In the genomic region with DNA sequence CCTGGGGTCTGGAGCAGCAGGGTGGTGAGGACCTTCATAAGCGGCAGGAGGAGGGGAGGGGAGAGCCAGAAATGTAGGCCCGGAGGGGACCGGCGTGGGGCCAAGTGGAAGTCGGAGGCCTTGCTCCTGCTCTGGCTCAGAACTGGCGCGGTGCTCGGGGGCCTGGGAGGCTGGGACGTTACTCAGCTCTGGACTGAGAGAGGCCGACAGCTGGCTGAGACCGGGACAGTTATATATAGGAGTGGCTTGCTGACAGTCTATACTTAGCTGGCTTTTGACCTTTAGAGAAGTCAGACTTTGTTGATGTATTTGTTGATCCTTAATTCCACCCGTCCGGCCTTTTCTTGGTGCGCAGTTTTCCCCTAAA, we compare ENCODE assay signal across 19 cellular contexts. TPM values are rescaled to one million over a fixed set of nuclear protein-coding genes. Genes with fewer than 3 reads are reported as not detected.
DNase-seq lines count a peak whose midpoint lies in the region; ATAC-seq and TF ChIP-seq lines count a peak whose summit lies in the region.
"Had no signal": no experiment of that assay in that cellular context is flagged by ENCODE, and none has a peak within 500 bp of the region (broad histone marks: within the 10 kb centered on the region; RNA-seq: fewer than 3 reads in every experiment).

No MANE protein-coding gene starts in this region.

- peak overlapping the region; percentile 76 for H4K8ac ChIP-seq in mesenchymal stem cell (ENCODE audit: low read length)

- no peak overlapping the region for H3K23ac ChIP-seq in mesenchymal stem cell (ENCODE audit: low read length in 2 of 2)

- intact Hi-C loops in gastrocnemius medialis (cut with DNase I; ENCODE audit: low total_unique reads), result loop anchor here (1.0 to 10.0 kb wide), 8 partner anchors 15 to 1605 kb away; partner anchors contain the start of gene IGFBP5

- 63% methylated on average over 11 of the region's 14 CpGs for WGBS in mesenchymal stem cell

- peak; percentile 64 for DNase-seq in LHCN-M2 (ENCODE audit: low read depth)
- no peak for DNase-seq in fibroblast of lung (ENCODE audit: low read depth in 2 of 2)
- peak; percentile 81 for DNase-seq in mesenchymal stem cell
- peak; percentile 84 to 92 for DNase-seq in gastrocnemius medialis
- no peak for DNase-seq in MG63
- DNase-seq in omental fat pad (ENCODE audit: low spot score), result no peak
- DNase-seq in HuH-7.5 (ENCODE audit: low spot score), result no peak
- DNase-seq in activated CD4-positive, alpha-beta T cell treated with anti-CD3 and anti-CD28 coated beads for 48 hours, result no peak
- DNase-seq: activated CD4-positive, alpha-beta T cell treated with anti-CD3 and anti-CD28 coated beads, Interleukin-2, amount 10 ng/mL, durations not matched to agents 24 days and 14 days; activated naive CD4-positive, alpha-beta T cell; activated T-cell treated with anti-CD3 and anti-CD28 coated beads for 4 hours; dermis blood vessel endothelial cell; head of caudate nucleus; Kasumi-1; NCI-H1436 treated with DMSO at 0.1 percent for 48 hours; NCI-H226 had no signal

- H3K79me1 ChIP-seq in mesenchymal stem cell (replicated peaks; ENCODE audit: low read length, poor library complexity, severe bottlenecking), result no peaks in the 10 kb centered on the region

- H4K20me1 ChIP-seq in fibroblast of lung (ENCODE audit: control insufficient read depth, extremely low read depth, insufficient read depth, low read length), result no peaks in the 10 kb centered on the region

- H2AFZ ChIP-seq in fibroblast of lung (ENCODE audit: low read length) (no peak overlapping the region), mesenchymal stem cell (ENCODE audit: low read depth, low read length) (no peak overlapping the region)

- H3K4me2 ChIP-seq in fibroblast of lung (ENCODE audit: extremely low read depth, insufficient read depth, low read length) (no peak overlapping the region), mesenchymal stem cell (ENCODE audit: low read length, poor library complexity, severe bottlenecking) (no peak overlapping the region)
- H3K4me2 ChIP-seq: A549 had no signal

- H3K9ac ChIP-seq in fibroblast of lung (ENCODE audit: insufficient read depth, low read length), result no peak overlapping the region
- H3K9ac ChIP-seq in mesenchymal stem cell (ENCODE audit: low read length), result peak overlapping the region; percentile 9

- H2AK5ac ChIP-seq in mesenchymal stem cell (ENCODE audit: low read length, severe bottlenecking), result no peak overlapping the region

- H3K14ac ChIP-seq in mesenchymal stem cell (ENCODE audit: low read length in 2 of 2), result no peak overlapping the region

- H4K91ac ChIP-seq in mesenchymal stem cell (ENCODE audit: low read length), result no peak overlapping the region

- H3K4me1 ChIP-seq in fibroblast of lung (ENCODE audit: control insufficient read depth, extremely low read depth, insufficient read depth, low read length) (peaks cover 36% of the 10 kb centered on the region), mesenchymal stem cell (ENCODE audit: control insufficient read depth, insufficient read depth, low read depth, low read length) (peaks cover 7% of the 10 kb centered on the region), gastrocnemius medialis (peaks cover 57 to 60% of the 10 kb centered on the region in 2 donors)
- H3K4me1 ChIP-seq: pancreas had no signal

- peaks cover 5% of the 10 kb centered on the region for H3K79me2 ChIP-seq in fibroblast of lung (ENCODE audit: control insufficient read depth, insufficient read depth, low read length)

- peak; percentile 54 to 55 for TF ChIP-seq POLR2A in gastrocnemius medialis (IDR thresholded peaks at IDR 0.05)

- H2BK120ac ChIP-seq in mesenchymal stem cell (ENCODE audit: low read depth, low read length), result peak overlapping the region; percentile 35

- H2BK12ac ChIP-seq in mesenchymal stem cell (ENCODE audit: low read length in 2 of 2), result no peak overlapping the region

- H3K36me3 ChIP-seq in fibroblast of lung (ENCODE audit: control insufficient read depth, insufficient read depth, low read length) (peaks cover 31% of the 10 kb centered on the region), mesenchymal stem cell (ENCODE audit: control insufficient read depth in 1 of 2, insufficient read depth in 2 of 2, low read depth in 1 of 2, low read length in 2 of 2) (peaks cover 45 to 88% of the 10 kb centered on the region in 2 experiments), gastrocnemius medialis (peaks cover 0 to 34% of the 10 kb centered on the region in 2 donors), MG63 (no peaks in the 10 kb centered on the region)
- H3K36me3 ChIP-seq: pancreas had no signal

- peak overlapping the region; percentile 0 to 72 for H3K18ac ChIP-seq in mesenchymal stem cell (ENCODE audit: low read depth in 1 of 2, low read length in 2 of 2)

- H3K4me3 ChIP-seq in fibroblast of lung (replicated peaks in 1 of 4; ENCODE audit: control extremely low read depth in 1 of 4, insufficient read depth in 1 of 4, low read depth in 3 of 4, low read length in 4 of 4) (no peak overlapping the region), mesenchymal stem cell (ENCODE audit: insufficient read depth in 1 of 2, low read depth in 1 of 2, low read length in 2 of 2) (no peak overlapping the region), gastrocnemius medialis (peak overlapping the region in 2 of 4 donors; percentile 8 to 26), MG63 (no peak overlapping the region)
- H3K4me3 ChIP-seq: A549, pancreas had no signal

- no peak overlapping the region for H2BK15ac ChIP-seq in mesenchymal stem cell (ENCODE audit: low read depth, poor library complexity, severe bottlenecking)

- H3K9me3 ChIP-seq in fibroblast of lung (ENCODE audit: control insufficient read depth, insufficient read depth, low read depth, low read length) (no peaks in the 10 kb centered on the region), mesenchymal stem cell (ENCODE audit: control insufficient read depth, low read length) (no peaks in the 10 kb centered on the region), gastrocnemius medialis (no peaks in the 10 kb centered on the region), MG63 (no peaks in the 10 kb centered on the region)
- H3K9me3 ChIP-seq: A549, pancreas had no signal

- in situ Hi-C loops in gastrocnemius medialis (cut with MboI; ENCODE audit: low sequenced_read_pairs in 4 of 4), result loop anchor here (5.0 to 25.0 kb wide), 7 partner anchors 208 to 1035 kb away; no protein-coding TSS in a partner anchor

- H3K27ac ChIP-seq in fibroblast of lung (ENCODE audit: insufficient read depth, low read length) (peak overlapping the region; percentile 59), mesenchymal stem cell (ENCODE audit: low read length, poor library complexity, severe bottlenecking) (no peak overlapping the region), gastrocnemius medialis (peak overlapping the region; percentile 93 to 95 (median 93))
- H3K27ac ChIP-seq: A549, pancreas had no signal

- H3K27me3 ChIP-seq in fibroblast of lung (ENCODE audit: control insufficient read depth, insufficient read depth, low read length) (no peaks in the 10 kb centered on the region), mesenchymal stem cell (ENCODE audit: control insufficient read depth in 1 of 2, insufficient read depth in 1 of 2, low read length in 2 of 2) (no peaks in the 10 kb centered on the region), gastrocnemius medialis (no peaks in the 10 kb centered on the region), MG63 (no peaks in the 10 kb centered on the region)
- H3K27me3 ChIP-seq: pancreas had no signal

- ATAC-seq in gastrocnemius medialis (peak; percentile 58 to 59), omental fat pad (ENCODE audit: low FRiP score) (no peak)
- ATAC-seq: A549; pancreas; stimulated activated memory B cell treated with anti-CD40 and anti-IgM and Interleukin-4, amounts not matched to agents 10 μg/mL and 1 μg/mL and 100 μg/mL, for 72 hours had no signal

- H3K4ac ChIP-seq in mesenchymal stem cell (ENCODE audit: low read depth in 1 of 2, low read length in 2 of 2), result peak overlapping the region in 1 of 2 experiments; percentile 27

- H2BK5ac ChIP-seq in mesenchymal stem cell (ENCODE audit: low read depth, low read length, poor library complexity, severe bottlenecking), result no peak overlapping the region

- TF ChIP-seq CTCF in fibroblast of lung (conservative IDR thresholded peaks at IDR 0.05 in 1 of 2, IDR thresholded peaks at IDR 0.05 in 1 of 2; ENCODE audit: low read depth in 1 of 2, low read length in 2 of 2) (no peak), gastrocnemius medialis (IDR thresholded peaks at IDR 0.05 in 4 of 5, conservative IDR thresholded peaks at IDR 0.05 in 1 of 5) (no peak), omental fat pad (IDR thresholded peaks at IDR 0.05) (no peak)

RNA-seq across cellular contexts. Expression of gene IGFBP5, which starts 15.7 kb away (rescaled TPM):
- total RNA-seq in LHCN-M2 (2014; rRNA removed), result 0.06 and 0.46 TPM in 2 replicates
- polyA plus RNA-seq in LHCN-M2 (2012), result 3.3 TPM
- 783 and 1,100 TPM in 2 replicates for total RNA-seq in fibroblast of lung
- polyA plus RNA-seq in fibroblast of lung, result 712 and 2,607 TPM in 2 replicates
- 532 and 2,380 TPM in 2 replicates for polyA plus RNA-seq in fibroblast of lung (2012)
- polyA minus RNA-seq in fibroblast of lung (ENCODE audit: low replicate concordance), result 654 and 2,537 TPM in 2 replicates
- polyA plus RNA-seq in mesenchymal stem cell (2013, experiment 1 of 2), result 440 TPM
- polyA plus RNA-seq in mesenchymal stem cell (2013, experiment 2 of 2), result 419 TPM
- total RNA-seq in gastrocnemius medialis, result 100 to 1,000 TPM in 3 of 4 donors, 10 to 100 TPM in 1; 99.5 to 550 (median 279) TPM
- total RNA-seq in MG63 (2014; rRNA removed; shearing (Covaris generic); ENCODE audit: low replicate concordance), result 1.8 and 3.8 TPM in 2 replicates
- 1,000 to 10,000 TPM in 1 of 4 donors, 100 to 1,000 TPM in 3; 284 to 2,528 (median 672) TPM for total RNA-seq in omental fat pad
- total RNA-seq: activated CD4-positive, alpha-beta T cell treated with anti-CD3 and anti-CD28 coated beads, Interleukin-2, amount 10 ng/mL, durations not matched to agents 24 days and 14 days had no signal

RNA-seq across cellular contexts. Expression of gene IGFBP2, which starts 46.4 kb away (rescaled TPM):
- total RNA-seq in LHCN-M2 (2014; rRNA removed), result 0.23 and 1.5 TPM in 2 replicates
- polyA plus RNA-seq in LHCN-M2 (2012), result 3.7 TPM
- 32.6 and 36.3 TPM in 2 replicates for total RNA-seq in fibroblast of lung
- 8.6 and 26.0 TPM in 2 replicates for polyA plus RNA-seq in fibroblast of lung
- polyA plus RNA-seq in fibroblast of lung (2012), result 14.2 and 46.3 TPM in 2 replicates
- 10.2 and 20.3 TPM in 2 replicates for polyA minus RNA-seq in fibroblast of lung (ENCODE audit: low replicate concordance)
- 285 TPM for polyA plus RNA-seq in mesenchymal stem cell (2013, experiment 1 of 2)
- polyA plus RNA-seq in mesenchymal stem cell (2013, experiment 2 of 2), result 282 TPM
- total RNA-seq in gastrocnemius medialis, result 10 to 100 TPM; 14.3 to 44.4 (median 23.6) TPM
- 191 and 249 TPM in 2 replicates for total RNA-seq in MG63 (2014; rRNA removed; shearing (Covaris generic); ENCODE audit: low replicate concordance)
- 100 to 1,000 TPM; 126 to 243 (median 153) TPM for total RNA-seq in omental fat pad

Comparison
In these comparisons a context has a peak if more than half of its experiments do, and no peak if none do; other contexts are left out.
1. DNase-seq: peak in LHCN-M2 (single experiment), mesenchymal stem cell (single experiment) and gastrocnemius medialis (2 of 2); none in fibroblast of lung (0 of 2), MG63 (single experiment), omental fat pad (single experiment), HuH-7.5 (single experiment) and activated CD4-positive, alpha-beta T cell treated with anti-CD3 and anti-CD28 coated beads for 48 hours (single experiment).
2. RNA of gene IGFBP5, which starts 15.7 kb away (total RNA-seq): 783 to 1,100 TPM in fibroblast of lung, 284 to 2,528 TPM in omental fat pad and 99.5 to 550 TPM in gastrocnemius medialis; 1.8 to 3.8 TPM in MG63 and 0.06 to 0.46 TPM in LHCN-M2; every median in the first group is over 10 times any median in the second.